29 cellular contexts compared by ENCODE assay signal in genomic region chr7:15829689-15830088, GRCh38.
A peak's percentile ranks its signal among the peaks of the same experiment; 100 is the strongest.
DNase-seq lines count a peak whose midpoint lies in the region; ATAC-seq, FAIRE-seq and TF ChIP-seq lines count a peak whose summit lies in the region.
"Had no signal": no experiment of that assay in that cellular context is flagged by ENCODE, and none has a peak within 500 bp of the region (broad histone marks: within the 10 kb centered on the region; RNA-seq: fewer than 3 reads in every experiment).

No MANE protein-coding gene starts in this region.

- ATAC-seq in A549 (no peak), right cardiac atrium (peak; percentile 92 to 95)
- ATAC-seq: K562 had no signal

- H3K4me1 ChIP-seq in A549 (no peaks in the 10 kb centered on the region), right cardiac atrium (ENCODE audit: control insufficient read depth, insufficient read depth, low read length) (peaks cover 1% of the 10 kb centered on the region), prostate gland (replicated peaks) (no peaks in the 10 kb centered on the region)
- H3K4me1 ChIP-seq: colonic mucosa, SJSA1 had no signal

- POLR2A ChIA-PET in A549 (lab: Yijun Ruan, JAX), result no interaction called here

- H3K4me2 ChIP-seq in A549, result no peak overlapping the region

- TF ChIP-seq EP300 in A549 (IDR thresholded peaks at IDR 0.05), result no peak

- H3K27me3 ChIP-seq in right cardiac atrium (ENCODE audit: control insufficient read depth, insufficient read depth) (no peaks in the 10 kb centered on the region), H7 (ENCODE audit: control insufficient read depth, insufficient read depth, low read length) (no peaks in the 10 kb centered on the region), prostate gland (replicated peaks; ENCODE audit: insufficient read depth) (no peaks in the 10 kb centered on the region)
- H3K27me3 ChIP-seq: ascending aorta, cardiac muscle cell, colonic mucosa, SJSA1 had no signal

- 31% methylated on average over 3 of the region's 3 CpGs for whole genome bisulfite sequencing in A549 (ENCODE audit: missing lambda C conversion rate)
- 32% methylated on average over 3 of the region's 3 CpGs for WGBS in right cardiac atrium
- 64% methylated on average over 3 of the region's 3 CpGs for WGBS in prostate gland

- TF ChIP-seq POLR2A in A549 (IDR thresholded peaks at IDR 0.05; ENCODE audit: low read length) (no peak), prostate gland (IDR thresholded peaks at IDR 0.05) (no peak), GM12892 (IDR thresholded peaks at IDR 0.05; ENCODE audit: low read depth, low read length) (no peak)

- H3K9me3 ChIP-seq in A549 (no peaks in the 10 kb centered on the region), right cardiac atrium (ENCODE audit: control insufficient read depth, low read length) (no peaks in the 10 kb centered on the region), prostate gland (no peaks in the 10 kb centered on the region)
- H3K9me3 ChIP-seq: ascending aorta, colonic mucosa, SJSA1 had no signal

- H3K4me3 ChIP-seq in A549 (no peak overlapping the region), fibroblast of mammary gland (ENCODE audit: control insufficient read depth, low read depth, low read length) (no peak overlapping the region), right cardiac atrium (ENCODE audit: low read length) (no peak overlapping the region), H7 (ENCODE audit: insufficient read depth, low read depth, low read length) (no peak overlapping the region), prostate gland (no peak overlapping the region)
- H3K4me3 ChIP-seq: ascending aorta, cardiac muscle cell, colonic mucosa, K562, SJSA1 had no signal

- H3K36me3 ChIP-seq in H7 (replicated peaks; ENCODE audit: control insufficient read depth, insufficient read depth, low read length), result no peaks in the 10 kb centered on the region
- H3K36me3 ChIP-seq in prostate gland, result no peaks in the 10 kb centered on the region
- H3K36me3 ChIP-seq: ascending aorta, cardiac muscle cell, colonic mucosa, SJSA1 had no signal

- CTCF ChIA-PET in A549 (lab: Yijun Ruan, JAX), result no interaction called here

- TF ChIP-seq RAD21 in A549 (conservative IDR thresholded peaks at IDR 0.05 in 1 of 2, IDR thresholded peaks at IDR 0.05 in 1 of 2), result no peak

- DNase-seq in A549 (ENCODE audit: low read depth in 1 of 2, low spot score in 1 of 2) (no peak), fibroblast of mammary gland (ENCODE audit: low read depth) (peak; percentile 83), right cardiac atrium (peak in 2 of 3 donors; percentile 33 to 60), stromal cell of bone marrow (ENCODE audit: low read depth) (peak; percentile 26), DMS153 treated with DMSO at 0.1 percent for 48 hours (lab: John Stamatoyannopoulos, UW; ENCODE audit: unreplicated experiment) (no peak), H7 (no peak), prostate gland (ENCODE audit: low spot score) (no peak), GM12892 (ENCODE audit: insufficient read length) (no peak)
- DNase-seq: activated CD4-positive, alpha-beta T cell treated with anti-CD3 and anti-CD28 coated beads for 48 hours; activated CD8-positive, alpha-beta memory T cell treated with anti-CD3 and anti-CD28 coated beads for 24 hours; activated effector memory CD4-positive, alpha-beta T cell treated with Interleukin-2 at 50 U/mL for 16 hours; activated naive CD8-positive, alpha-beta T cell treated with anti-CD3 and anti-CD28 coated beads for 36 hours; CD4-positive, alpha-beta T cell; colonic mucosa; effector CD8-positive, alpha-beta T cell; GOT3; HFFc6; NCI-H1048; NCI-H1694 treated with DMSO at 0.1 percent for 48 hours; NCI-H510A; stimulated activated CD4-positive, alpha-beta T cell treated with anti-CD3 and anti-CD28 coated beads, Interleukin-12 subunit alpha, Interleukin-12 subunit beta, amount 100 ng/mL, for 4 hours; stimulated activated CD4-positive, alpha-beta T cell treated with anti-CD3 and anti-CD28 coated beads, Interleukin-4, amount 100 ng/mL, for 1 hour; T1000 had no signal

- TF ChIP-seq CTCF in A549 (IDR thresholded peaks at IDR 0.05) (no peak), fibroblast of mammary gland (conservative IDR thresholded peaks at IDR 0.05; ENCODE audit: control insufficient read depth, insufficient read depth, low read depth, low read length) (no peak), prostate gland (IDR thresholded peaks at IDR 0.05) (no peak)

- H3K27ac ChIP-seq in A549, result no peak overlapping the region
- H3K27ac ChIP-seq in right cardiac atrium (ENCODE audit: low read length), result peak overlapping the region; percentile 64
- no peak overlapping the region for H3K27ac ChIP-seq in prostate gland
- H3K27ac ChIP-seq: cardiac muscle cell, colonic mucosa, SJSA1, VCaP had no signal

- FAIRE-seq in A549 (lab: Jason Lieb, UNC) (no peak), GM12892 (lab: Jason Lieb, UNC) (no peak)
- FAIRE-seq: GM19239, K562 had no signal

- intact Hi-C loops in right cardiac atrium (cut with DNase I), result loop anchor here in 2 of 4 donors (10.0 kb wide), 2 partner anchors 215 to 235 kb away; no protein-coding TSS in a partner anchor
- intact Hi-C loops in prostate gland (cut with DNase I), result no loop called here

TF ChIP-seq in A549, 52 proteins besides CTCF, POLR2A, EP300 and RAD21:
- no peak for TF ChIP-seq RNF2 (IDR thresholded peaks at IDR 0.05; ENCODE audit: borderline replicate concordance, low read depth)
- peak; percentile 23 for TF ChIP-seq MAFK (IDR thresholded peaks at IDR 0.05; ENCODE audit: partially characterized antibody)
- TF ChIP-seq FOXS1 (CRISPR knock-in tag; IDR thresholded peaks at IDR 0.05), result no peak
- TF ChIP-seq ZFP36 (IDR thresholded peaks at IDR 0.05; ENCODE audit: borderline replicate concordance, partially characterized antibody), result no peak

Comparison
In these comparisons a context has a peak if more than half of its experiments do, and no peak if none do; other contexts are left out.
1. ATAC-seq: peak in right cardiac atrium (2 of 2); none in A549 (0 of 2).
2. DNase-seq: peak in fibroblast of mammary gland (single experiment), right cardiac atrium (2 of 3) and stromal cell of bone marrow (single experiment); none in A549 (0 of 2), DMS153 treated with DMSO at 0.1 percent for 48 hours (single experiment), H7 (single experiment), prostate gland (single experiment) and GM12892 (single experiment).